In the genomic region with DNA sequence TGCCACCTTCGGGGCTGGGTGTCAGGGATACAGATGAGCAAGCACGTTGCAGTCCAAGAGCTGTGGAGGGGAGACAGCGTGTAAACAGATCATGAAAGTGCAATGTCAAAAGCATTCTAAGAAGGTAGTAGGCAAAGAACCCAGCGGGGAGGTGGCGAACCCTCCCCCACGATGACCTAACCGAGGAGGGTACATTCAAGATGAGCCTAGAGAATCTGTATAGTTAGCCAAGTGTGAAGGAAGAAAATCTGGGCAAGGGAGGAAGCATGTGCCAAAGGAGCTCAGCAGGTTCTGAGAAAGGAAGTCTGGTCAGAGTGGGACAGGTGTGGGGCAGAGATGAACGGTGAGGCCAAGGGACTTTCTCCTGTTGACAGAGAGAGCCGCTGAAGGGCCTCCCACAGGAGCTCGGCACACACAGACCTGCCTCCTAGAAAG, we compare ENCODE assay signal across 15 cellular contexts.
A peak's percentile ranks its signal among the peaks of the same experiment; 100 is the strongest.
DNase-seq lines count a peak whose midpoint lies in the region; ATAC-seq, FAIRE-seq and TF ChIP-seq lines count a peak whose summit lies in the region.
"Had no signal": no experiment of that assay in that cellular context is flagged by ENCODE, and none has a peak within 500 bp of the region (broad histone marks: within the 10 kb centered on the region; RNA-seq: fewer than 3 reads in every experiment).

No MANE protein-coding gene starts in this region.

- H3K36me3 ChIP-seq in GM23338 (ENCODE audit: insufficient read depth) (no peaks in the 10 kb centered on the region), SJCRH30 (no peaks in the 10 kb centered on the region)
- H3K36me3 ChIP-seq: esophagus squamous epithelium had no signal

- peak; percentile 80 for FAIRE-seq in GM18507 (lab: Jason Lieb, UNC)

- ATAC-seq in GM23338 (peak; percentile 24; the same call in 1 of the 3 replicates), memory B cell (ENCODE audit: low read depth) (peak; percentile 46)
- ATAC-seq in activated naive CD4-positive, alpha-beta T cell treated with anti-CD3 and anti-CD28 coated beads, Interleukin-2, amount 50 U/mL, for 72 hours, result no peak
- ATAC-seq: psoas muscle had no signal

- H3K27ac ChIP-seq in GM23338 (ENCODE audit: low read depth), result no peak overlapping the region
- no peak overlapping the region for H3K27ac ChIP-seq in SJCRH30
- H3K27ac ChIP-seq: esophagus squamous epithelium, psoas muscle, SK-N-MC had no signal

- H3K4me3 ChIP-seq in GM23338 (no peak overlapping the region), SJCRH30 (no peak overlapping the region)
- H3K4me3 ChIP-seq: esophagus squamous epithelium, psoas muscle, SK-N-MC had no signal

- DNase-seq in GM18507 (ENCODE audit: extremely low spot score, insufficient read length, low read depth) (no peak), GM23338 (ENCODE audit: low spot score) (no peak), NCI-H446 (lab: John Stamatoyannopoulos, UW) (peak; percentile 26 to 66), memory B cell (ENCODE audit: low spot score in 2 of 2) (no peak), SJCRH30 (no peak), NCI-H2107 treated with DMSO at 0.1 percent for 48 hours (lab: John Stamatoyannopoulos, UW; ENCODE audit: unreplicated experiment) (no peak), NOMO-1 treated with DMSO at 0.1 percent for 48 hours (lab: John Stamatoyannopoulos, UW; ENCODE audit: unreplicated experiment) (no peak)
- no peak for DNase-seq in activated naive CD4-positive, alpha-beta T cell treated with anti-CD3 and anti-CD28 coated beads, Interleukin-2, amount 50 U/mL, for 72 hours (ENCODE audit: low spot score in 2 of 2)
- DNase-seq: activated CD4-positive, alpha-beta T cell treated with anti-CD3 and anti-CD28 coated beads for 4 hours; activated effector memory CD4-positive, alpha-beta T cell treated with anti-CD3 and anti-CD28 coated beads, Interleukin-2, amount 50 U/mL, for 16 hours; esophagus squamous epithelium; midbrain; psoas muscle; stimulated activated CD4-positive, alpha-beta T cell treated with anti-CD3 and anti-CD28 coated beads, Interleukin-4, amount 100 ng/mL, for 24 hours had no signal

- H3K9me3 ChIP-seq in SJCRH30 (replicated peaks), result no peaks in the 10 kb centered on the region
- H3K9me3 ChIP-seq: esophagus squamous epithelium, psoas muscle had no signal

- H3K4me2 ChIP-seq in GM23338, result no peak overlapping the region

- H3K27me3 ChIP-seq in GM23338 (ENCODE audit: insufficient read depth), result no peaks in the 10 kb centered on the region
- H3K27me3 ChIP-seq in SJCRH30, result no peaks in the 10 kb centered on the region
- H3K27me3 ChIP-seq: esophagus squamous epithelium had no signal

- no peaks in the 10 kb centered on the region for H3K79me2 ChIP-seq in GM23338 (replicated peaks; ENCODE audit: insufficient read depth)

- no peak for TF ChIP-seq CTCF in GM23338 (conservative IDR thresholded peaks at IDR 0.05; ENCODE audit: low read depth in 2 of 2)

- no peak overlapping the region for H3K27ac Mint-ChIP-seq in GM23338
- no peak overlapping the region for H3K27ac Mint-ChIP-seq in memory B cell
- no peak overlapping the region for H3K27ac Mint-ChIP-seq in activated naive CD4-positive, alpha-beta T cell treated with anti-CD3 and anti-CD28 coated beads, Interleukin-2, amount 50 U/mL, for 72 hours

- H3K4me3 Mint-ChIP-seq in GM23338 (no peak overlapping the region), memory B cell (no peak overlapping the region)

- H3K27me3 Mint-ChIP-seq in GM23338 (ENCODE audit: insufficient read depth, low read depth, poor library complexity) (peaks cover 13% of the 10 kb centered on the region), memory B cell (peaks cover 8% of the 10 kb centered on the region)

- H3K36me3 Mint-ChIP-seq in GM23338 (ENCODE audit: low read depth) (no peaks in the 10 kb centered on the region), memory B cell (no peaks in the 10 kb centered on the region)
- no peaks in the 10 kb centered on the region for H3K36me3 Mint-ChIP-seq in activated naive CD4-positive, alpha-beta T cell treated with anti-CD3 and anti-CD28 coated beads, Interleukin-2, amount 50 U/mL, for 72 hours

- H3F3A ChIP-seq in GM23338 (replicated peaks; ENCODE audit: low read depth), result no peaks in the 10 kb centered on the region

- no peaks in the 10 kb centered on the region for H4K20me1 ChIP-seq in GM23338 (replicated peaks; ENCODE audit: insufficient read depth)

- 0 out of 2 replicates have a peak, but pooled peaks cover 3% of the 10 kb centered on the region for H3K9me2 ChIP-seq in GM23338 (ENCODE audit: insufficient read depth)

- peaks cover 13% of the 10 kb centered on the region for H3K4me1 Mint-ChIP-seq in GM23338
- peaks cover 11% of the 10 kb centered on the region for H3K4me1 Mint-ChIP-seq in memory B cell

- H3K9me3 Mint-ChIP-seq in GM23338 (no peaks in the 10 kb centered on the region), memory B cell (no peaks in the 10 kb centered on the region)
- H3K9me3 Mint-ChIP-seq in activated naive CD4-positive, alpha-beta T cell treated with anti-CD3 and anti-CD28 coated beads, Interleukin-2, amount 50 U/mL, for 72 hours, result no peaks in the 10 kb centered on the region

- peak overlapping the region; percentile 43; the same call in 1 of the 2 replicates for H2AFZ ChIP-seq in GM23338

- H3K4me1 ChIP-seq in GM23338 (ENCODE audit: insufficient read depth) (no peaks in the 10 kb centered on the region), SJCRH30 (peaks cover 24% of the 10 kb centered on the region)

TF ChIP-seq in GM23338, 12 proteins besides CTCF, POLR2A, EP300 and RAD21 (continues in another document):
- TF ChIP-seq STAT1 (IDR thresholded peaks at IDR 0.05; ENCODE audit: unreplicated experiment) (no peak), EZH2phosphoT487 (IDR thresholded peaks at IDR 0.05; ENCODE audit: unreplicated experiment) (no peak), CREB1 (CRISPR knock-in tag; IDR thresholded peaks at IDR 0.05; ENCODE audit: low read depth) (no peak), JUNB (IDR thresholded peaks at IDR 0.05; ENCODE audit: unreplicated experiment) (no peak), NANOG (IDR thresholded peaks at IDR 0.05; ENCODE audit: borderline replicate concordance) (no peak), POLR2AphosphoS5 (IDR thresholded peaks at IDR 0.05; ENCODE audit: low read depth) (no peak), EZH2 (IDR thresholded peaks at IDR 0.05; ENCODE audit: low read depth, unreplicated experiment) (no peak)
- TF ChIP-seq, protein P1, sequence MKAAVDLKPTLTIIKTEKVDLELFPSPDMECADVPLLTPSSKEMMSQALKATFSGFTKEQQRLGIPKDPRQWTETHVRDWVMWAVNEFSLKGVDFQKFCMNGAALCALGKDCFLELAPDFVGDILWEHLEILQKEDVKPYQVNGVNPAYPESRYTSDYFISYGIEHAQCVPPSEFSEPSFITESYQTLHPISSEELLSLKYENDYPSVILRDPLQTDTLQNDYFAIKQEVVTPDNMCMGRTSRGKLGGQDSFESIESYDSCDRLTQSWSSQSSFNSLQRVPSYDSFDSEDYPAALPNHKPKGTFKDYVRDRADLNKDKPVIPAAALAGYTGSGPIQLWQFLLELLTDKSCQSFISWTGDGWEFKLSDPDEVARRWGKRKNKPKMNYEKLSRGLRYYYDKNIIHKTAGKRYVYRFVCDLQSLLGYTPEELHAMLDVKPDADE (IDR thresholded peaks at IDR 0.05), result no peak
- TF ChIP-seq, protein P2, sequence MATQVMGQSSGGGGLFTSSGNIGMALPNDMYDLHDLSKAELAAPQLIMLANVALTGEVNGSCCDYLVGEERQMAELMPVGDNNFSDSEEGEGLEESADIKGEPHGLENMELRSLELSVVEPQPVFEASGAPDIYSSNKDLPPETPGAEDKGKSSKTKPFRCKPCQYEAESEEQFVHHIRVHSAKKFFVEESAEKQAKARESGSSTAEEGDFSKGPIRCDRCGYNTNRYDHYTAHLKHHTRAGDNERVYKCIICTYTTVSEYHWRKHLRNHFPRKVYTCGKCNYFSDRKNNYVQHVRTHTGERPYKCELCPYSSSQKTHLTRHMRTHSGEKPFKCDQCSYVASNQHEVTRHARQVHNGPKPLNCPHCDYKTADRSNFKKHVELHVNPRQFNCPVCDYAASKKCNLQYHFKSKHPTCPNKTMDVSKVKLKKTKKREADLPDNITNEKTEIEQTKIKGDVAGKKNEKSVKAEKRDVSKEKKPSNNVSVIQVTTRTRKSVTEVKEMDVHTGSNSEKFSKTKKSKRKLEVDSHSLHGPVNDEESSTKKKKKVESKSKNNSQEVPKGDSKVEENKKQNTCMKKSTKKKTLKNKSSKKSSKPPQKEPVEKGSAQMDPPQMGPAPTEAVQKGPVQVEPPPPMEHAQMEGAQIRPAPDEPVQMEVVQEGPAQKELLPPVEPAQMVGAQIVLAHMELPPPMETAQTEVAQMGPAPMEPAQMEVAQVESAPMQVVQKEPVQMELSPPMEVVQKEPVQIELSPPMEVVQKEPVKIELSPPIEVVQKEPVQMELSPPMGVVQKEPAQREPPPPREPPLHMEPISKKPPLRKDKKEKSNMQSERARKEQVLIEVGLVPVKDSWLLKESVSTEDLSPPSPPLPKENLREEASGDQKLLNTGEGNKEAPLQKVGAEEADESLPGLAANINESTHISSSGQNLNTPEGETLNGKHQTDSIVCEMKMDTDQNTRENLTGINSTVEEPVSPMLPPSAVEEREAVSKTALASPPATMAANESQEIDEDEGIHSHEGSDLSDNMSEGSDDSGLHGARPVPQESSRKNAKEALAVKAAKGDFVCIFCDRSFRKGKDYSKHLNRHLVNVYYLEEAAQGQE (IDR thresholded peaks at IDR 0.05; ENCODE audit: unreplicated experiment), result no peak

Comparison
In these comparisons a context has a peak if more than half of its experiments do, and no peak if none do; other contexts are left out.
1. DNase-seq: peak in NCI-H446 (2 of 2); none in GM18507 (single experiment), GM23338 (single experiment), memory B cell (0 of 2), SJCRH30 (0 of 2), NCI-H2107 treated with DMSO at 0.1 percent for 48 hours (single experiment), activated naive CD4-positive, alpha-beta T cell treated with anti-CD3 and anti-CD28 coated beads, Interleukin-2, amount 50 U/mL, for 72 hours (0 of 2) and NOMO-1 treated with DMSO at 0.1 percent for 48 hours (single experiment).
2. ATAC-seq: peak in GM23338 (single experiment) and memory B cell (single experiment); none in activated naive CD4-positive, alpha-beta T cell treated with anti-CD3 and anti-CD28 coated beads, Interleukin-2, amount 50 U/mL, for 72 hours (0 of 2).